13 cellular contexts compared by ENCODE assay signal in the genomic region with DNA sequence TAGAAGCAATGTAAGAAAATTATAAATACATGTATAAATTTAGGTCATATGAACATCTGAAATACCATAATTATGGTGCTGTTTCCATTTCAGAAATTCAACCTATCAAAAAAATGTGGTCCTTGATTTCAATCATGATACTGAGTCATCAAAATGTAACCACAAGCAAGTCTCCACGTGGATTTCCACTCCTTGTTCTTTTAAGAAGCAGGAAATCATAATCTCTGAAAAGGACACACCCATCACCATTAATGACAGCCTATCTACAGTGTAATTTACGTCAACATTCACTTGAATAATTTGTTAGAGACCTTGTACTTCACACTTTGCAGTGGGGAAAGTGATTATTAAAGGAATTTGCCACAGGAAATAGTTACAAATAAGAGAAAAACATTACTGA. TPM values are rescaled to one million over a fixed set of nuclear protein-coding genes. Genes with fewer than 3 reads are reported as not detected.
DNase-seq lines count a peak whose midpoint lies in the region; ATAC-seq and TF ChIP-seq lines count a peak whose summit lies in the region.
"Had no signal": no experiment of that assay in that cellular context is flagged by ENCODE, and none has a peak within 500 bp of the region (broad histone marks: within the 10 kb centered on the region; RNA-seq: fewer than 3 reads in every experiment).

No MANE protein-coding gene starts in this region.

- peaks cover 2% of the 10 kb centered on the region for H3K4me1 Mint-ChIP-seq in activated CD8-positive, alpha-beta memory T cell treated with anti-CD3 and anti-CD28 coated beads, Interleukin-2, amount 10 ng/mL, durations not matched to agents 7 days and 5 days
- H3K4me1 Mint-ChIP-seq: nephron had no signal

- H3K18ac ChIP-seq in IMR-90 (ENCODE audit: low read depth, low read length), result no peak overlapping the region

- no peak overlapping the region for H4K91ac ChIP-seq in IMR-90 (ENCODE audit: insufficient read depth, low read depth, low read length)

- intact Hi-C loops in IMR-90 (cut with micrococcal nuclease), result loop anchor here (5.0 kb wide), 1 partner anchor 228 kb away; no protein-coding TSS in a partner anchor

- no peak overlapping the region for H2BK15ac ChIP-seq in IMR-90 (ENCODE audit: low read depth, low read length)

- H3K4me3 ChIP-seq in IMR-90 (ENCODE audit: insufficient read depth, low read depth, low read length), result no peak overlapping the region

- no peaks in the 10 kb centered on the region; the same call in 1 of the 2 replicates for H3K4me1 ChIP-seq in IMR-90 (ENCODE audit: control insufficient read depth, insufficient read depth, low read length)

- no TSS peak for BruUV-seq in IMR-90 (replicated peaks; lab: Mats Ljungman, UMichigan)

- peaks cover 22% of the 10 kb centered on the region for H3K27me3 Mint-ChIP-seq in activated CD8-positive, alpha-beta memory T cell treated with anti-CD3 and anti-CD28 coated beads, Interleukin-2, amount 10 ng/mL, durations not matched to agents 7 days and 5 days
- H3K27me3 Mint-ChIP-seq: stimulated activated naive CD8-positive, alpha-beta T cell treated with anti-CD3 and anti-CD28 coated beads, Interleukin-15, Interleukin-2, amounts not matched to agents 100 ng/mL and 50 ng/mL, for 24 hours had no signal

- no CpG with 5 or more reads among the region's 2 CpGs for WGBS in IMR-90 (ENCODE audit: extremely low coverage in 2 of 2, insufficient read length in 1 of 2), 2 experiments

- H3K4me3 Mint-ChIP-seq in activated CD8-positive, alpha-beta memory T cell treated with anti-CD3 and anti-CD28 coated beads, Interleukin-2, amount 10 ng/mL, durations not matched to agents 7 days and 5 days, result no peak overlapping the region
- H3K4me3 Mint-ChIP-seq: nephron; stimulated activated naive CD8-positive, alpha-beta T cell treated with anti-CD3 and anti-CD28 coated beads, Interleukin-15, Interleukin-2, amounts not matched to agents 100 ng/mL and 50 ng/mL, for 24 hours had no signal

- in situ Hi-C loops in IMR-90 (cut with MboI; ENCODE audit: low sequenced_read_pairs), result no loop called here

- no peak for TF ChIP-seq RAD21 in IMR-90 (IDR thresholded peaks at IDR 0.05; ENCODE audit: low read length)

- H3K79me1 ChIP-seq in IMR-90 (ENCODE audit: low read depth in 1 of 2, low read length in 2 of 2), result no peaks in the 10 kb centered on the region

- no peak for TF ChIP-seq POLR2A in IMR-90 (IDR thresholded peaks at IDR 0.05; ENCODE audit: low read depth, low read length)

- no peaks in the 10 kb centered on the region for H3K9me1 ChIP-seq in IMR-90 (ENCODE audit: insufficient read depth, low read length)

- TF ChIP-seq CTCF in IMR-90 (conservative IDR thresholded peaks at IDR 0.05; ENCODE audit: low read depth, low read length), result no peak

- no peak overlapping the region for H4K5ac ChIP-seq in IMR-90 (ENCODE audit: low read depth, low read length)

- no peaks in the 10 kb centered on the region for H3K27me3 ChIP-seq in IMR-90 (ENCODE audit: control insufficient read depth, insufficient read depth, low read length)

- no peak for ATAC-seq in IMR-90 (ENCODE audit: low read depth)
- no peak for ATAC-seq in activated CD8-positive, alpha-beta memory T cell treated with anti-CD3 and anti-CD28 coated beads, Interleukin-2, amount 10 ng/mL, durations not matched to agents 7 days and 5 days
- ATAC-seq in HG03280 (IDR thresholded peaks at IDR 0.05; ENCODE audit: unreplicated experiment), result no peak
- ATAC-seq: left ventricle myocardium superior had no signal

- no peaks in the 10 kb centered on the region for H3K36me3 ChIP-seq in IMR-90 (ENCODE audit: control insufficient read depth, insufficient read depth, low read length)

- no peak overlapping the region for H2AK9ac ChIP-seq in IMR-90 (replicated peaks; ENCODE audit: low read depth, low read length, poor library complexity)

- no peak overlapping the region for H2AK5ac ChIP-seq in IMR-90 (ENCODE audit: low read depth, low read length)

- H3K4ac ChIP-seq in IMR-90 (ENCODE audit: low read depth, low read length), result no peak overlapping the region

- H3K23ac ChIP-seq in IMR-90 (ENCODE audit: low read depth, low read length), result no peak overlapping the region

- no peak overlapping the region for H4K8ac ChIP-seq in IMR-90 (ENCODE audit: low read depth in 2 of 2, low read length in 2 of 2)

- no peak overlapping the region for H3K4me2 ChIP-seq in IMR-90 (ENCODE audit: low read depth, low read length)

- H3K9ac ChIP-seq in IMR-90 (ENCODE audit: low read depth, low read length), result no peak overlapping the region

- POLR2A ChIA-PET in IMR-90 (lab: Charles Lee; ENCODE audit: unreplicated experiment), result no interaction called here

- H4K20me1 ChIP-seq in IMR-90 (ENCODE audit: insufficient read depth, low read length), result no peaks in the 10 kb centered on the region

- DNase-seq in COLO829 (ENCODE audit: low spot score) (peak; percentile 83), IMR-90 (peak; percentile 64), amniotic epithelial cell (ENCODE audit: low read depth) (peak; percentile 84), glomerular visceral epithelial cell (ENCODE audit: extremely low spot score) (peak; percentile 13), OCI-M2 (lab: John Stamatoyannopoulos, UW; ENCODE audit: unreplicated experiment) (no peak), NCI-H82 (lab: John Stamatoyannopoulos, UW) (no peak)
- no peak for DNase-seq in activated CD8-positive, alpha-beta memory T cell treated with anti-CD3 and anti-CD28 coated beads, Interleukin-2, amount 10 ng/mL, durations not matched to agents 7 days and 5 days
- DNase-seq: left ventricle myocardium superior, NCI-H1092 treated with DMSO at 0.1 percent for 48 hours, SHP77 treated with DMSO at 0.1 percent for 48 hours had no signal

- no peak overlapping the region for H2BK20ac ChIP-seq in IMR-90 (ENCODE audit: low read depth, low read length)

- H2BK120ac ChIP-seq in IMR-90 (ENCODE audit: low read depth, low read length), result no peak overlapping the region

- H3K56ac ChIP-seq in IMR-90 (ENCODE audit: extremely low read depth, insufficient read depth, low read length), result no peak overlapping the region

- no peaks in the 10 kb centered on the region for H3K9me3 ChIP-seq in IMR-90 (ENCODE audit: control insufficient read depth, insufficient read depth, low read length)

- no peak overlapping the region for H3K27ac Mint-ChIP-seq in activated CD8-positive, alpha-beta memory T cell treated with anti-CD3 and anti-CD28 coated beads, Interleukin-2, amount 10 ng/mL, durations not matched to agents 7 days and 5 days
- H3K27ac Mint-ChIP-seq: nephron; stimulated activated naive CD8-positive, alpha-beta T cell treated with anti-CD3 and anti-CD28 coated beads, Interleukin-15, Interleukin-2, amounts not matched to agents 100 ng/mL and 50 ng/mL, for 24 hours had no signal

- H3K36me3 Mint-ChIP-seq in activated CD8-positive, alpha-beta memory T cell treated with anti-CD3 and anti-CD28 coated beads, Interleukin-2, amount 10 ng/mL, durations not matched to agents 7 days and 5 days, result no peaks in the 10 kb centered on the region

- H3K9me3 Mint-ChIP-seq in activated CD8-positive, alpha-beta memory T cell treated with anti-CD3 and anti-CD28 coated beads, Interleukin-2, amount 10 ng/mL, durations not matched to agents 7 days and 5 days (ENCODE audit: low read depth), result no peaks in the 10 kb centered on the region
- H3K9me3 Mint-ChIP-seq: stimulated activated naive CD8-positive, alpha-beta T cell treated with anti-CD3 and anti-CD28 coated beads, Interleukin-15, Interleukin-2, amounts not matched to agents 100 ng/mL and 50 ng/mL, for 24 hours had no signal

- CTCF ChIA-PET in IMR-90 (lab: Yijun Ruan, JAX), result no interaction called here
- CTCF ChIA-PET in activated CD8-positive, alpha-beta memory T cell treated with anti-CD3 and anti-CD28 coated beads, Interleukin-2, amount 10 ng/mL, durations not matched to agents 7 days and 5 days (lab: Charles Lee), result no interaction called here

- H3K27ac ChIP-seq in IMR-90 (ENCODE audit: insufficient read depth, low read length), result no peak overlapping the region

- H2BK5ac ChIP-seq in IMR-90 (ENCODE audit: low read depth, low read length, poor library complexity, severe bottlenecking), result no peak overlapping the region

- 0 out of 2 replicates have a peak overlapping the region, but pooled peaks have one; percentile 2 for H3K14ac ChIP-seq in IMR-90 (replicated peaks; ENCODE audit: low read depth, low read length)

- dilution Hi-C loops in IMR-90 (cut with HindIII; ENCODE audit: low sequenced_read_pairs, unreplicated experiment), result no loop called here

- H2AFZ ChIP-seq in IMR-90 (replicated peaks; ENCODE audit: low read length, poor library complexity), result no peak overlapping the region

TF ChIP-seq in IMR-90, 13 proteins besides CTCF, POLR2A, EP300 and RAD21:
- TF ChIP-seq, protein P1, sequence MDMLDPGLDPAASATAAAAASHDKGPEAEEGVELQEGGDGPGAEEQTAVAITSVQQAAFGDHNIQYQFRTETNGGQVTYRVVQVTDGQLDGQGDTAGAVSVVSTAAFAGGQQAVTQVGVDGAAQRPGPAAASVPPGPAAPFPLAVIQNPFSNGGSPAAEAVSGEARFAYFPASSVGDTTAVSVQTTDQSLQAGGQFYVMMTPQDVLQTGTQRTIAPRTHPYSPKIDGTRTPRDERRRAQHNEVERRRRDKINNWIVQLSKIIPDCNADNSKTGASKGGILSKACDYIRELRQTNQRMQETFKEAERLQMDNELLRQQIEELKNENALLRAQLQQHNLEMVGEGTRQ (IDR thresholded peaks at IDR 0.05; ENCODE audit: low read depth, low read length), result no peak
- peak; percentile 54 for TF ChIP-seq MAFK (IDR thresholded peaks at IDR 0.05; ENCODE audit: low read depth, low read length)
- TF ChIP-seq MXI1 (IDR thresholded peaks at IDR 0.05; ENCODE audit: borderline replicate concordance, low read depth, low read length), result peak; percentile 29; the same call in 1 of the 2 replicates

RNA-seq across cellular contexts. Expression of a gene that starts 17.7 kb away (rescaled TPM):
- total RNA-seq in IMR-90 (2012; rRNA removed), result 24.7 and 35.6 TPM in 2 replicates
- polyA plus RNA-seq in IMR-90 (2012; rRNA removed), result 5.6 and 8.3 TPM in 2 replicates
- polyA plus RNA-seq in IMR-90 (2012; cell fraction: cytosol; rRNA removed), result 1.1 and 1.5 TPM in 2 replicates
- 1.2 and 14.0 TPM in 2 replicates for polyA plus RNA-seq in IMR-90 (2012; cell fraction: nucleus; rRNA removed; ENCODE audit: low replicate concordance)
- total RNA-seq in activated CD8-positive, alpha-beta memory T cell treated with anti-CD3 and anti-CD28 coated beads, Interleukin-2, amount 10 ng/mL, durations not matched to agents 7 days and 5 days, result 1 to 10 TPM; 5.2 to 6.7 TPM

Comparison
In these comparisons a context has a peak if more than half of its experiments do, and no peak if none do; other contexts are left out.
1. DNase-seq: peak in COLO829 (single experiment), IMR-90 (single experiment), amniotic epithelial cell (single experiment) and glomerular visceral epithelial cell (single experiment); none in OCI-M2 (single experiment), activated CD8-positive, alpha-beta memory T cell treated with anti-CD3 and anti-CD28 coated beads, Interleukin-2, amount 10 ng/mL, durations not matched to agents 7 days and 5 days (single experiment) and NCI-H82 (single experiment).